Comparison of ENCODE assay signal across 18 cellular contexts in genomic region chr3:26624209-26624775, GRCh38. TPM values are rescaled to one million over a fixed set of nuclear protein-coding genes. Genes with fewer than 3 reads are reported as not detected.
A peak's percentile ranks its signal among the peaks of the same experiment; 100 is the strongest.
DNase-seq lines count a peak whose midpoint lies in the region; ATAC-seq and TF ChIP-seq lines count a peak whose summit lies in the region.
"Had no signal": no experiment of that assay in that cellular context is flagged by ENCODE, and none has a peak within 500 bp of the region (broad histone marks: within the 10 kb centered on the region; RNA-seq: fewer than 3 reads in every experiment).

No MANE protein-coding gene starts in this region.

- H3K36me3 Mint-ChIP-seq in nephron (ENCODE audit: low read depth) = no peaks in the 10 kb centered on the region
- H3K36me3 Mint-ChIP-seq in type B pancreatic cell = no peaks in the 10 kb centered on the region
- H3K36me3 Mint-ChIP-seq: CD8-positive, alpha-beta T cell had no signal

- H3K4me3 ChIP-seq in NT2/D1 (ENCODE audit: insufficient read length, low read depth) (peak overlapping the region; percentile 72), esophagus squamous epithelium (peak overlapping the region in 3 of 4 donors; percentile 33 to 65 (median 48))
- H3K4me3 ChIP-seq: uterus had no signal

- H3K9me3 Mint-ChIP-seq in nephron (no peaks in the 10 kb centered on the region), type B pancreatic cell (no peaks in the 10 kb centered on the region)
- H3K9me3 Mint-ChIP-seq: activated B cell treated with CpG ODN at 0.5 μM for 24 hours; CD8-positive, alpha-beta T cell had no signal

- no peaks in the 10 kb centered on the region for H3K9me3 ChIP-seq in NT2/D1 (ENCODE audit: insufficient read depth, low read length)
- no peaks in the 10 kb centered on the region for H3K9me3 ChIP-seq in esophagus squamous epithelium
- H3K9me3 ChIP-seq: uterus had no signal

- H3K9ac ChIP-seq in NT2/D1 (ENCODE audit: insufficient read length, low read depth) = peak overlapping the region; percentile 74

- no peak for DNase-seq in NT2/D1 (ENCODE audit: low read depth, low spot score)
- no peak for DNase-seq in esophagus squamous epithelium (lab: John Stamatoyannopoulos, UW)
- DNase-seq in type B pancreatic cell (ENCODE audit: extremely low spot score, unreplicated experiment) = peak; percentile 66
- no peak for DNase-seq in NCI-H2107 treated with DMSO at 0.1 percent for 48 hours (lab: John Stamatoyannopoulos, UW; ENCODE audit: unreplicated experiment)
- no peak for DNase-seq in kidney tubule cell (ENCODE audit: low spot score)
- DNase-seq: activated B cell treated with CpG ODN at 0.5 μM for 24 hours; CD8-positive, alpha-beta T cell; mesenchymal stem cell; NCI-H1105 treated with DMSO at 0.1 percent for 48 hours; NCI-H446 treated with DMSO at 0.1 percent for 48 hours; stimulated activated CD4-positive, alpha-beta T cell treated with anti-CD3 and anti-CD28 coated beads, Interleukin-2, amount 100 ng/mL, for 24 hours; stimulated activated CD8-positive, alpha-beta memory T cell treated with anti-CD3 and anti-CD28 coated beads, Interleukin-4, amount 100 ng/mL, for 48 hours; uterus had no signal

- TF ChIP-seq CTCF in esophagus squamous epithelium (IDR thresholded peaks at IDR 0.05) (no peak), nephron (IDR thresholded peaks at IDR 0.05; ENCODE audit: unreplicated experiment in 3 of 3) (no peak), type B pancreatic cell (conservative IDR thresholded peaks at IDR 0.05) (no peak)

- H3K4me3 Mint-ChIP-seq in nephron (peak overlapping the region; percentile 87 to 88 (median 88)), type B pancreatic cell (peak overlapping the region; percentile 86)
- H3K4me3 Mint-ChIP-seq: activated B cell treated with CpG ODN at 0.5 μM for 24 hours; CD8-positive, alpha-beta T cell; central memory CD8-positive, alpha-beta T cell had no signal

- H3K27ac Mint-ChIP-seq in nephron (peak overlapping the region in 1 of 3 experiments; percentile 29), type B pancreatic cell (no peak overlapping the region)
- H3K27ac Mint-ChIP-seq: activated B cell treated with CpG ODN at 0.5 μM for 24 hours; activated naive CD4-positive, alpha-beta T cell treated with anti-CD3 and anti-CD28 coated beads, Interleukin-2, amount 50 U/mL, for 72 hours; CD8-positive, alpha-beta T cell had no signal

- intact Hi-C loops in esophagus squamous epithelium (cut with DNase I) = no loop called here

- TF ChIP-seq POLR2A in esophagus squamous epithelium (IDR thresholded peaks at IDR 0.05) = no peak

- peaks cover 68% of the 10 kb centered on the region for H3K27me3 ChIP-seq in NT2/D1 (ENCODE audit: insufficient read depth, insufficient read length)
- H3K27me3 ChIP-seq in esophagus squamous epithelium = peaks cover 0 to 61% (median 1%) of the 10 kb centered on the region in 4 donors

- ATAC-seq in GM21619 (IDR thresholded peaks at IDR 0.05; ENCODE audit: unreplicated experiment) = no peak
- ATAC-seq: activated naive CD4-positive, alpha-beta T cell treated with anti-CD3 and anti-CD28 coated beads, Interleukin-2, amount 50 U/mL, for 72 hours; CD8-positive, alpha-beta T cell had no signal

- 0 to 29% methylated on average over 3 to 7 of the region's 28 CpGs for WGBS in esophagus squamous epithelium, 2 donors

- peaks cover 7% of the 10 kb centered on the region for H3K4me1 ChIP-seq in NT2/D1 (ENCODE audit: insufficient read depth, insufficient read length)
- H3K4me1 ChIP-seq in esophagus squamous epithelium = peaks cover 9 to 32% (median 13%) of the 10 kb centered on the region in 3 donors

- H3K27me3 Mint-ChIP-seq in nephron (ENCODE audit: low read depth) (peaks cover 57% of the 10 kb centered on the region), type B pancreatic cell (peaks cover 76% of the 10 kb centered on the region)

- no peaks in the 10 kb centered on the region for H3K36me3 ChIP-seq in NT2/D1 (ENCODE audit: insufficient read depth, insufficient read length, low read length)
- no peaks in the 10 kb centered on the region for H3K36me3 ChIP-seq in esophagus squamous epithelium
- H3K36me3 ChIP-seq: uterus had no signal

- H3K4me1 Mint-ChIP-seq in nephron = peaks cover 32% of the 10 kb centered on the region
- H3K4me1 Mint-ChIP-seq in type B pancreatic cell (ENCODE audit: unreplicated experiment) = peaks cover 19% of the 10 kb centered on the region
- H3K4me1 Mint-ChIP-seq: activated B cell treated with CpG ODN at 0.5 μM for 24 hours; central memory CD8-positive, alpha-beta T cell had no signal

- H3K27ac ChIP-seq in esophagus squamous epithelium = peak overlapping the region in 1 of 4 donors; percentile 29
- H3K27ac ChIP-seq: uterus had no signal

RNA-seq across cellular contexts. Expression of gene LRRC3B, which starts 1.7 kb away (rescaled TPM):
- total RNA-seq in esophagus squamous epithelium (under 1 TPM in 1 of 4 donors, not detected in 3; 0.57 TPM), type B pancreatic cell (ENCODE audit: low replicate concordance) (0.29 and 4.4 TPM in 2 replicates)
- total RNA-seq: activated B cell treated with CpG ODN at 0.5 μM for 24 hours; activated naive CD4-positive, alpha-beta T cell treated with anti-CD3 and anti-CD28 coated beads, Interleukin-2, amount 50 U/mL, for 72 hours; CD8-positive, alpha-beta T cell; OCI-LY7 had no signal
